ENCODE assay signal across 18 cellular contexts in genomic region chr16:85166281-85166680, GRCh38. TPM values are rescaled to one million over a fixed set of nuclear protein-coding genes. Genes with fewer than 3 reads are reported as not detected.
DNase-seq lines count a peak whose midpoint lies in the region; ATAC-seq, FAIRE-seq and TF ChIP-seq lines count a peak whose summit lies in the region.
"Had no signal": no experiment of that assay in that cellular context is flagged by ENCODE, and none has a peak within 500 bp of the region (broad histone marks: within the 10 kb centered on the region; RNA-seq: fewer than 3 reads in every experiment).

No MANE protein-coding gene starts in this region.

- TF ChIP-seq RAD21 in H1 (IDR thresholded peaks at IDR 0.05 in 1 of 2, conservative IDR thresholded peaks at IDR 0.05 in 1 of 2; ENCODE audit: low read depth in 2 of 2, low read length in 2 of 2) = no peak

- intact Hi-C loops in body of pancreas (cut with DNase I) = no loop called here

- H3K4me1 ChIP-seq in GM23338 (ENCODE audit: insufficient read depth) (peaks cover 25% of the 10 kb centered on the region), H1 (replicated peaks in 1 of 4; ENCODE audit: control insufficient read depth in 3 of 4, insufficient read depth in 4 of 4, low read length in 3 of 4) (peaks cover 6 to 15% (median 11%) of the 10 kb centered on the region in 4 experiments), mesenchymal stem cell (ENCODE audit: control insufficient read depth, insufficient read depth, low read depth, low read length) (peaks cover 46% of the 10 kb centered on the region), subcutaneous abdominal adipose tissue (ENCODE audit: control insufficient read depth in 5 of 5, insufficient read depth in 5 of 5, low read length in 5 of 5) (peaks cover 18 to 81% (median 77%) of the 10 kb centered on the region in 5 donors), body of pancreas (peaks cover 40% of the 10 kb centered on the region)

- H3K4me3 ChIP-seq in GM23338 (no peak overlapping the region), H1 (ENCODE audit: extremely low read depth in 1 of 4, insufficient read depth in 2 of 4, low read depth in 3 of 4, low read length in 4 of 4) (no peak overlapping the region), mesenchymal stem cell (ENCODE audit: insufficient read depth in 1 of 2, low read depth in 1 of 2, low read length in 2 of 2) (no peak overlapping the region), subcutaneous abdominal adipose tissue (ENCODE audit: low read depth in 1 of 5, low read length in 5 of 5) (no peak overlapping the region), body of pancreas (no peak overlapping the region)
- H3K4me3 ChIP-seq: Peyer's patch, SK-N-MC had no signal

- H3K79me2 ChIP-seq in GM23338 (replicated peaks; ENCODE audit: insufficient read depth) = peaks cover 2% of the 10 kb centered on the region
- no peaks in the 10 kb centered on the region for H3K79me2 ChIP-seq in H1 (ENCODE audit: control insufficient read depth in 1 of 2, insufficient read depth in 2 of 2, low read length in 2 of 2)

- no peak overlapping the region for H3K4me2 ChIP-seq in GM23338
- no peak overlapping the region; a peak in 1 of 4 replicates for H3K4me2 ChIP-seq in H1 (ENCODE audit: insufficient read depth in 1 of 2, low read depth in 2 of 2, low read length in 2 of 2)
- H3K4me2 ChIP-seq in mesenchymal stem cell (ENCODE audit: low read length, poor library complexity, severe bottlenecking) = no peak overlapping the region

- H3K27ac Mint-ChIP-seq in GM23338 = no peak overlapping the region

- DNase-seq in GM23338 (ENCODE audit: low spot score) = no peak
- no peak for DNase-seq in H1 (ENCODE audit: low read depth in 1 of 2, low spot score in 2 of 2)
- no peak for DNase-seq in mesenchymal stem cell
- DNase-seq in body of pancreas = no peak
- no peak for DNase-seq in DMS79 treated with DMSO at 0.1 percent for 48 hours (lab: John Stamatoyannopoulos, UW)
- no peak for DNase-seq in NCI-H1694 treated with DMSO at 0.1 percent for 48 hours (lab: John Stamatoyannopoulos, UW)
- DNase-seq: DMS79; H7; NCI-H1048; NCI-H1436 treated with DMSO at 0.1 percent for 48 hours; NCI-H2029 treated with DMSO at 0.1 percent for 48 hours; NCI-H2171 treated with DMSO at 0.1 percent for 48 hours; NK-92 treated with Interleukin-12 subunit alpha and Interleukin-12 subunit beta, amount 100 ng/mL, for 24 hours; Peyer's patch had no signal

- TF ChIP-seq POLR2A in H1 (IDR thresholded peaks at IDR 0.05; ENCODE audit: control extremely low read depth in 1 of 2, low read depth in 2 of 2, low read length in 2 of 2) (no peak), body of pancreas (IDR thresholded peaks at IDR 0.05) (no peak)

- H3K79me1 ChIP-seq in H1 (ENCODE audit: low read depth, low read length) (no peaks in the 10 kb centered on the region), mesenchymal stem cell (replicated peaks; ENCODE audit: low read length, poor library complexity, severe bottlenecking) (peaks cover 6% of the 10 kb centered on the region)

- H3K14ac ChIP-seq in H1 (ENCODE audit: insufficient read length) (no peak overlapping the region), mesenchymal stem cell (ENCODE audit: low read length in 2 of 2) (no peak overlapping the region)

- H3K36me3 ChIP-seq in GM23338 (ENCODE audit: insufficient read depth) (no peaks in the 10 kb centered on the region), H1 (ENCODE audit: control insufficient read depth in 2 of 4, insufficient read depth in 4 of 4, low read length in 3 of 4) (no peaks in the 10 kb centered on the region), mesenchymal stem cell (ENCODE audit: control insufficient read depth in 1 of 2, insufficient read depth in 2 of 2, low read depth in 1 of 2, low read length in 2 of 2) (peaks cover 0 to 5% of the 10 kb centered on the region in 2 experiments), subcutaneous abdominal adipose tissue (ENCODE audit: control insufficient read depth in 5 of 5, insufficient read depth in 5 of 5, low read length in 5 of 5) (no peaks in the 10 kb centered on the region), body of pancreas (replicated peaks in 1 of 2; ENCODE audit: insufficient read depth in 1 of 2, low read depth in 2 of 2) (no peaks in the 10 kb centered on the region)
- H3K36me3 ChIP-seq: Peyer's patch had no signal

- H3K4me3 Mint-ChIP-seq in GM23338 = peak overlapping the region; percentile 2; the same call in 1 of the 3 replicates

- H3K36me3 Mint-ChIP-seq in GM23338 (ENCODE audit: low read depth) = peaks cover 7% of the 10 kb centered on the region; the same call in 2 of the 3 replicates

- no peak overlapping the region for H3K27ac ChIP-seq in GM23338 (ENCODE audit: low read depth)
- H3K27ac ChIP-seq in H1 (ENCODE audit: low read depth, low read length) = no peak overlapping the region
- H3K27ac ChIP-seq in mesenchymal stem cell (ENCODE audit: low read length, poor library complexity, severe bottlenecking) = no peak overlapping the region
- H3K27ac ChIP-seq in subcutaneous abdominal adipose tissue (ENCODE audit: low read depth, low read length) = peak overlapping the region; percentile 61
- H3K27ac ChIP-seq in body of pancreas = no peak overlapping the region
- H3K27ac ChIP-seq: SK-N-MC had no signal

- POLR2A ChIA-PET in H1 (lab: Charles Lee; ENCODE audit: partially characterized antibody) = no interaction called here

- H2BK15ac ChIP-seq in H1 (ENCODE audit: low read length) = no peak overlapping the region
- no peak overlapping the region for H2BK15ac ChIP-seq in mesenchymal stem cell (ENCODE audit: low read depth, poor library complexity, severe bottlenecking)

- CTCF ChIA-PET in H1 (lab: Charles Lee; ENCODE audit: partially characterized antibody) = interaction anchor here (0.8 to 2.2 kb wide), 4 partner anchors 9 to 62 kb away, joined by 3 to 7 read pairs (median 4); no protein-coding TSS in a partner anchor

- H3K4ac ChIP-seq in H1 (replicated peaks; ENCODE audit: insufficient read length, low read depth, low read length) (peak overlapping the region; percentile 29), mesenchymal stem cell (ENCODE audit: low read depth in 1 of 2, low read length in 2 of 2) (peak overlapping the region; percentile 29 to 42)

- H4K5ac ChIP-seq in H1 (ENCODE audit: insufficient read length, low read depth, low read length) = no peak overlapping the region

- H4K91ac ChIP-seq in H1 (replicated peaks; ENCODE audit: insufficient read length, low read length) (peak overlapping the region; percentile 12), mesenchymal stem cell (ENCODE audit: low read length) (peak overlapping the region; percentile 31)

- no peaks in the 10 kb centered on the region for H3K9me3 Mint-ChIP-seq in GM23338

- peaks cover 35% of the 10 kb centered on the region for H3K4me1 Mint-ChIP-seq in GM23338

- no peaks in the 10 kb centered on the region for H3K9me3 ChIP-seq in H1 (ENCODE audit: insufficient read depth in 2 of 2, low read depth in 1 of 2, low read length in 1 of 2)
- no peaks in the 10 kb centered on the region for H3K9me3 ChIP-seq in mesenchymal stem cell (ENCODE audit: control insufficient read depth, low read length)
- no peaks in the 10 kb centered on the region for H3K9me3 ChIP-seq in subcutaneous abdominal adipose tissue (ENCODE audit: control insufficient read depth in 5 of 5, low read length in 5 of 5)
- no peaks in the 10 kb centered on the region for H3K9me3 ChIP-seq in body of pancreas
- H3K9me3 ChIP-seq: Peyer's patch had no signal

- H3K23ac ChIP-seq in H1 (ENCODE audit: insufficient read length) (no peak overlapping the region), mesenchymal stem cell (ENCODE audit: low read length in 2 of 2) (no peak overlapping the region)

- H3K18ac ChIP-seq in H1 (ENCODE audit: extremely low read depth, low read length) (no peak overlapping the region; the same call in 1 of the 2 replicates), mesenchymal stem cell (ENCODE audit: low read depth in 1 of 2, low read length in 2 of 2) (peak overlapping the region; percentile 31 to 75)

- H4K8ac ChIP-seq in H1 (ENCODE audit: extremely low read depth, insufficient read depth, low read length) = no peak overlapping the region
- no peak overlapping the region for H4K8ac ChIP-seq in mesenchymal stem cell (ENCODE audit: low read length)

- H2AK5ac ChIP-seq in H1 (ENCODE audit: low read depth, low read length) (peak overlapping the region; percentile 9; the same call in 1 of the 2 replicates), mesenchymal stem cell (ENCODE audit: low read length, severe bottlenecking) (no peak overlapping the region)

- no peak overlapping the region; the same call in 1 of the 2 replicates for H2BK12ac ChIP-seq in H1 (ENCODE audit: low read depth, low read length)
- peak overlapping the region; percentile 7 to 33 for H2BK12ac ChIP-seq in mesenchymal stem cell (ENCODE audit: low read length in 2 of 2)

- H3K9ac ChIP-seq in H1 (replicated peaks in 1 of 4; ENCODE audit: extremely low read depth in 1 of 4, low read depth in 3 of 4, low read length in 3 of 4) (no peak overlapping the region), mesenchymal stem cell (ENCODE audit: low read length) (no peak overlapping the region), subcutaneous abdominal adipose tissue (ENCODE audit: low read length in 5 of 5) (no peak overlapping the region)

- FAIRE-seq in H1 (lab: Jason Lieb, UNC) = no peak

- H3K56ac ChIP-seq in H1 (replicated peaks; ENCODE audit: insufficient read length, low read depth, low read length) = no peak overlapping the region

- H2BK120ac ChIP-seq in H1 (replicated peaks; ENCODE audit: low read depth, low read length) = no peak overlapping the region
- no peak overlapping the region for H2BK120ac ChIP-seq in mesenchymal stem cell (ENCODE audit: low read depth, low read length)

- TF ChIP-seq CTCF in GM23338 (conservative IDR thresholded peaks at IDR 0.05; ENCODE audit: low read depth in 2 of 2) = no peak
- TF ChIP-seq CTCF in H1 (IDR thresholded peaks at IDR 0.05; ENCODE audit: control extremely low read depth in 1 of 3, insufficient read depth in 1 of 3, low read depth in 1 of 3, low read length in 3 of 3) = no peak
- no peak for TF ChIP-seq CTCF in body of pancreas (IDR thresholded peaks at IDR 0.05)

- H2AFZ ChIP-seq in GM23338 (no peak overlapping the region), H1 (ENCODE audit: low read length) (no peak overlapping the region), mesenchymal stem cell (ENCODE audit: low read depth, low read length) (no peak overlapping the region)

- no peak for TF ChIP-seq EP300 in H1 (IDR thresholded peaks at IDR 0.05; ENCODE audit: borderline replicate concordance in 1 of 2, low read depth in 2 of 2, low read length in 2 of 2)

- H2BK5ac ChIP-seq in H1 (ENCODE audit: low read depth, low read length) = peak overlapping the region; percentile 26; the same call in 1 of the 2 replicates
- no peak overlapping the region for H2BK5ac ChIP-seq in mesenchymal stem cell (ENCODE audit: low read depth, low read length, poor library complexity, severe bottlenecking)

- ATAC-seq in GM23338 (no peak), body of pancreas (no peak)

- 86% methylated on average over 7 of the region's 7 CpGs; no CpG with 5 or more reads in 1 of the 2 experiments for WGBS in H1 (ENCODE audit: extremely low coverage in 1 of 2, insufficient coverage in 1 of 2, insufficient read length in 1 of 2, insufficient replicate concordance in 2 of 2, low coverage in 1 of 2, low lambda C conversion rate in 2 of 2, missing lambda C conversion rate in 1 of 2), 2 experiments
- WGBS in mesenchymal stem cell = 42% methylated on average over 7 of the region's 7 CpGs
- 67 to 83% methylated on average over 2 to 7 of the region's 7 CpGs for WGBS in body of pancreas, 2 donors

- H3K9me2 ChIP-seq in GM23338 (ENCODE audit: insufficient read depth) = no peaks in the 10 kb centered on the region

- peaks cover 6% of the 10 kb centered on the region; the same call in 1 of the 2 replicates for H3K23me2 ChIP-seq in H1 (ENCODE audit: low read depth, low read length)

- H4K20me1 ChIP-seq in GM23338 (replicated peaks; ENCODE audit: insufficient read depth) = no peaks in the 10 kb centered on the region
- H4K20me1 ChIP-seq in H1 (replicated peaks in 1 of 2; ENCODE audit: control insufficient read depth in 1 of 2, insufficient read depth in 2 of 2, low read length in 2 of 2) = peaks cover 1 to 8% of the 10 kb centered on the region in 2 experiments

- no peak overlapping the region for H2BK20ac ChIP-seq in H1 (ENCODE audit: low read length)

- H3K27me3 Mint-ChIP-seq in GM23338 (ENCODE audit: insufficient read depth, low read depth, poor library complexity) = peaks cover 9% of the 10 kb centered on the region

- H3K27me3 ChIP-seq in GM23338 (ENCODE audit: insufficient read depth) = peaks cover 11% of the 10 kb centered on the region
- peaks cover 1 to 18% (median 12%) of the 10 kb centered on the region in 4 experiments; a peak in 6 of 7 replicates for H3K27me3 ChIP-seq in H1 (replicated peaks in 1 of 4; ENCODE audit: control insufficient read depth in 3 of 4, extremely low read depth in 1 of 4, insufficient read depth in 3 of 4, low read length in 3 of 4)
- H3K27me3 ChIP-seq in mesenchymal stem cell (ENCODE audit: control insufficient read depth in 1 of 2, insufficient read depth in 1 of 2, low read length in 2 of 2) = peaks cover 0 to 5% of the 10 kb centered on the region in 2 experiments
- peaks cover 0 to 3% (median 0%) of the 10 kb centered on the region in 5 donors for H3K27me3 ChIP-seq in subcutaneous abdominal adipose tissue (ENCODE audit: control insufficient read depth in 5 of 5, insufficient read depth in 4 of 5, low read length in 5 of 5)
- H3K27me3 ChIP-seq in body of pancreas = no peaks in the 10 kb centered on the region
- H3K27me3 ChIP-seq: Peyer's patch had no signal

- peaks cover 13% of the 10 kb centered on the region; the same call in 1 of the 2 replicates for H3F3A ChIP-seq in GM23338 (replicated peaks; ENCODE audit: low read depth)

RNA-seq across cellular contexts. Expression of gene CIBAR2, which starts 54.0 kb away (rescaled TPM):
- not detected in 2 replicates for total RNA-seq in GM23338 (2014; rRNA removed; shearing (Covaris generic))
- polyA plus RNA-seq in GM23338 (2016; fragmentation: Nextera tagmentation; extraction: Ambion mirVana) (not detected in 2 replicates), H1 (2011; rRNA removed) (0.06 and 0.18 TPM in 2 replicates)
- not detected in 2 replicates for total RNA-seq in H1 (2021; fragmentation: NEBNext Ultra II Directional; extraction: Animal tissue kit (Norgen Biotek cat#: 25700))
- 0.12 TPM for polyA plus RNA-seq in H1 (2011; cell fraction: cytosol; rRNA removed)
- 0.23 TPM for polyA plus RNA-seq in H1 (2011; cell fraction: nucleus; rRNA removed)
- polyA plus RNA-seq in H1 (2012, experiment 1 of 2) = 0.15 to 0.29 TPM in 2 of 4 replicates, not detected in the others
- polyA plus RNA-seq in H1 (2012, experiment 2 of 2) = 0.42 TPM
- polyA plus RNA-seq in H1 (2013, experiment 1 of 2) = 0.06 TPM
- 0.02 TPM for polyA plus RNA-seq in H1 (2013, experiment 2 of 2)
- 0.17 TPM in 1 of 2 replicates, not detected in the other for polyA minus RNA-seq in H1 (2011; rRNA and poly(A)+ RNA removed)
- not detected for polyA minus RNA-seq in H1 (2011; cell fraction: cytosol; rRNA and poly(A)+ RNA removed)
- not detected for polyA minus RNA-seq in H1 (2011; cell fraction: nucleus; rRNA and poly(A)+ RNA removed)
- 0.03 TPM for polyA plus RNA-seq in mesenchymal stem cell (2013, experiment 1 of 2)
- 0.07 TPM for polyA plus RNA-seq in mesenchymal stem cell (2013, experiment 2 of 2)
- total RNA-seq in body of pancreas = not detected
- total RNA-seq: H7, M059J, NCI-H460, Peyer's patch had no signal
